8 cellular contexts compared by ENCODE assay signal in the genomic region with DNA sequence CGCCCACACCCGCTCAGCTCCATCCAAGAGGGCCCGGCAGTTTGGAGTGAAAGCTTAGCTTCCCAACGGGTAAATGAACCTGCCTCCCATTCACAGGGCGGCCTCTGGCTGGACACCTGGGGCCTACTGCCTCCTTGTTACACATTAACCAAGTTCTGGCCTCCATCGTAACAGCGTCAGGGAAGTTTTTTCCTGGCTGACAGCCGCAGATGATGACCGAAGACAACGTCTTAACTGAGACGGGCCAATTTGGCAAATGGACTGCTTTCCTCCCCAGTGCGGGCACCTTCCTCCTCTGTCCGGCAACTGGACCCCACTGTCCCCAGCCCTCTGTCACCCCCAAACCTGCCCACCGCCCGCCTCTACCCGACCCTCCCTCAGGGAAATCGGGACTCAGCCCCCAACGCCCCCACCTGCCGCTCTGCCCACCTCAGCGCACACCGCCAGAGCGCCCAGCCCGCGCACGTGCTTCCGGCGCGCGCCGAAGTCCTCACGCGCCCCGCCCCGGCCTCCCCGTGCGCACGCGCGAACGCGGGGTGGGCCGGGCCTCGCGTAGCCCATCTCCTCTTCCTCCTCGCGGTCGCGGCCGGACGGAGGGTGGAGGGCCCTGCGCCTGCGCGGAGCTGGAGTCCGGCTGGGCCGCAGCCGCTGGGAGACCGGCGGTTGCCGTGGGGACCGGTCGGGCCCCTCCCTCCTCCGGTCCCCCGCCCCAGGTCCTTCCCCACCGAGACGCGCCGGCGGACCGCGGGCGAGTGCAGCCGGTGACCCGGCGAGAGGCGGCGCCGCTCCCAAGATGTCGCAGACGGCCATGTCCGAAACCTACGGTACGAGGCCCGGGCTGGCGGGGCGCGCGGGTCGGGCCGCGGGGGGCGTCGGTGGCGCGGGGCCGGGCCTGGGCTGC. TPM values are rescaled to one million over a fixed set of nuclear protein-coding genes. Genes with fewer than 3 reads are reported as not detected.
DNase-seq lines count a peak whose midpoint lies in the region; ATAC-seq and TF ChIP-seq lines count a peak whose summit lies in the region.

A gene with protein sequence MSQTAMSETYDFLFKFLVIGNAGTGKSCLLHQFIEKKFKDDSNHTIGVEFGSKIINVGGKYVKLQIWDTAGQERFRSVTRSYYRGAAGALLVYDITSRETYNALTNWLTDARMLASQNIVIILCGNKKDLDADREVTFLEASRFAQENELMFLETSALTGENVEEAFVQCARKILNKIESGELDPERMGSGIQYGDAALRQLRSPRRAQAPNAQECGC (plus strand): TSS at position 565 of the 901 bp plus-strand sequence. CDS start 229 bp downstream, at position 794.

- peak; percentile 83 for DNase-seq in AG10803 (ENCODE audit: low read depth)
- peak; percentile 16 for DNase-seq in NCI-H748 treated with DMSO at 0.1 percent for 48 hours (lab: John Stamatoyannopoulos, UW)
- peak; percentile 75 for DNase-seq in activated CD8-positive, alpha-beta T cell treated with anti-CD3 and anti-CD28 coated beads for 36 hours
- DNase-seq in lung (ENCODE audit: low spot score), result peak; percentile 89
- DNase-seq in stimulated activated CD4-positive, alpha-beta T cell treated with anti-CD3 and anti-CD28 coated beads, TNF-alpha, amount 100 ng/mL, for 24 hours (ENCODE audit: low read depth in 3 of 3), result peak; percentile 37 to 72 (median 53)

- H3K9me3 ChIP-seq in ectodermal cell (ENCODE audit: control insufficient read depth, low read length), result no peaks in the 10 kb centered on the region
- H3K9me3 ChIP-seq in lung (ENCODE audit: control insufficient read depth in 2 of 2, insufficient read depth in 1 of 2, low read length in 1 of 2), result no peaks in the 10 kb centered on the region

- peaks cover 4% of the 10 kb centered on the region for H3K9me3 Mint-ChIP-seq in activated CD8-positive, alpha-beta T cell treated with anti-CD3 and anti-CD28 coated beads for 36 hours

- H3K27ac ChIP-seq in ectodermal cell (ENCODE audit: insufficient read depth, low read depth, low read length, poor library complexity, severe bottlenecking) (no peak within 1 kb of the TSS), lung (ENCODE audit: low read depth in 1 of 2, low read length in 1 of 2) (peak within 1 kb of the TSS; percentile 20 to 94)

- no peaks in the 10 kb centered on the region for H3K27me3 Mint-ChIP-seq in activated CD8-positive, alpha-beta T cell treated with anti-CD3 and anti-CD28 coated beads for 36 hours

- peak within 1 kb of the TSS; percentile 78 for H3K27ac Mint-ChIP-seq in activated CD8-positive, alpha-beta T cell treated with anti-CD3 and anti-CD28 coated beads for 36 hours

- peaks cover 2% of the 10 kb centered on the region for H3K36me3 Mint-ChIP-seq in activated CD8-positive, alpha-beta T cell treated with anti-CD3 and anti-CD28 coated beads for 36 hours (ENCODE audit: low read depth)

- WGBS in ectodermal cell, 2 experiments, result 13 to 14% methylated on average over 95 of the region's 95 CpGs
- 11 to 31% methylated on average over 39 to 95 of the region's 95 CpGs for WGBS in lung, 2 donors

- H3K4me3 Mint-ChIP-seq in activated CD8-positive, alpha-beta T cell treated with anti-CD3 and anti-CD28 coated beads for 36 hours, result peak within 1 kb of the TSS; percentile 88

- TF ChIP-seq CTCF in AG10803 (conservative IDR thresholded peaks at IDR 0.05; ENCODE audit: low read length) (no peak), lung (IDR thresholded peaks at IDR 0.05; ENCODE audit: control extremely low read depth, extremely low read depth) (no peak)
- TF ChIP-seq CTCF in activated CD8-positive, alpha-beta T cell treated with anti-CD3 and anti-CD28 coated beads for 36 hours (IDR thresholded peaks at IDR 0.05), result no peak

- intact Hi-C loops in activated CD8-positive, alpha-beta T cell treated with anti-CD3 and anti-CD28 coated beads for 36 hours (cut with micrococcal nuclease), result loop anchor here (10.0 kb wide), 1 partner anchor 74 kb away; a partner anchor contains a TSS

- CTCF ChIA-PET in activated CD8-positive, alpha-beta T cell treated with anti-CD3 and anti-CD28 coated beads for 36 hours (lab: Charles Lee), result interaction anchor here (2.9 kb wide), 1 partner anchor 12 kb away, joined by 12 read pairs; no protein-coding TSS in a partner anchor

- no peaks in the 10 kb centered on the region for H3K27me3 ChIP-seq in ectodermal cell (ENCODE audit: control insufficient read depth, insufficient read depth, low read length, poor library complexity, severe bottlenecking)
- H3K27me3 ChIP-seq in lung (ENCODE audit: control insufficient read depth, insufficient read depth), result no peaks in the 10 kb centered on the region

- H3K36me3 ChIP-seq in ectodermal cell (ENCODE audit: control insufficient read depth, insufficient read depth, low read length) (no peaks in the 10 kb centered on the region), lung (ENCODE audit: control insufficient read depth in 2 of 2, insufficient read depth in 2 of 2, low read length in 2 of 2) (no peaks in the 10 kb centered on the region)

- POLR2A ChIA-PET in activated CD8-positive, alpha-beta T cell treated with anti-CD3 and anti-CD28 coated beads for 36 hours (lab: Charles Lee), result interaction anchor here (0.8 to 1.5 kb wide), 3 partner anchors 11 to 181 kb away, joined by 3 to 4 read pairs (median 4); no protein-coding TSS in a partner anchor

- peak; percentile 79 for ATAC-seq in GM19025 (IDR thresholded peaks at IDR 0.05; ENCODE audit: low read depth, unreplicated experiment)
- ATAC-seq in HG03196 (IDR thresholded peaks at IDR 0.05; ENCODE audit: unreplicated experiment), result peak; percentile 82
- peak; percentile 91 for ATAC-seq in activated CD8-positive, alpha-beta T cell treated with anti-CD3 and anti-CD28 coated beads for 36 hours
- ATAC-seq in lung (ENCODE audit: insufficient read depth, low FRiP score), result peak; percentile 92

- peaks cover 6% of the 10 kb centered on the region for H3K4me1 ChIP-seq in ectodermal cell (ENCODE audit: control insufficient read depth, insufficient read depth, low read length)
- H3K4me1 ChIP-seq in lung (ENCODE audit: control insufficient read depth in 2 of 2, insufficient read depth in 2 of 2, low read length in 2 of 2), result peaks cover 16 to 17% of the 10 kb centered on the region in 2 donors

- peaks cover 25% of the 10 kb centered on the region for H3K4me1 Mint-ChIP-seq in activated CD8-positive, alpha-beta T cell treated with anti-CD3 and anti-CD28 coated beads for 36 hours (ENCODE audit: low read depth)

- H3K4me3 ChIP-seq in AG10803 (ENCODE audit: low read length), result peak within 1 kb of the TSS; percentile 81
- peak within 1 kb of the TSS; percentile 63 for H3K4me3 ChIP-seq in ectodermal cell (ENCODE audit: insufficient read depth, low read depth, low read length)
- peak within 1 kb of the TSS; percentile 53 for H3K4me3 ChIP-seq in lung

RNA-seq across cellular contexts. Expression of the gene that starts here (rescaled TPM):
- total RNA-seq in activated CD8-positive, alpha-beta T cell treated with anti-CD3 and anti-CD28 coated beads for 36 hours, result 10 to 100 TPM; 27.2 to 30.6 TPM
- 54.3 TPM for polyA plus RNA-seq in ectodermal cell (2013, experiment 1 of 4)
- 56.1 TPM for polyA plus RNA-seq in ectodermal cell (2013, experiment 2 of 4)
- 54.9 TPM for polyA plus RNA-seq in ectodermal cell (2013, experiment 3 of 4)
- polyA plus RNA-seq in ectodermal cell (2013, experiment 4 of 4), result 55.7 TPM
- total RNA-seq in lung, result 10 to 100 TPM; 32.3 to 54.4 TPM
- 10 to 100 TPM; 20.2 to 20.7 TPM for polyA plus RNA-seq in lung

Comparison
In these comparisons a context has a peak if more than half of its experiments do, and no peak if none do; other contexts are left out.
1. DNase-seq: peak in every context shown above with its lines; median percentile 89 in lung; 83 in AG10803; 75 in activated CD8-positive, alpha-beta T cell treated with anti-CD3 and anti-CD28 coated beads for 36 hours; 53 in stimulated activated CD4-positive, alpha-beta T cell treated with anti-CD3 and anti-CD28 coated beads, TNF-alpha, amount 100 ng/mL, for 24 hours; 16 in NCI-H748 treated with DMSO at 0.1 percent for 48 hours.